In genomic region chr12:46303039-46303666, GRCh38 we compare ENCODE assay signal across 9 cellular contexts. TPM values are rescaled to one million over a fixed set of nuclear protein-coding genes. Genes with fewer than 3 reads are reported as not detected.
DNase-seq lines count a peak whose midpoint lies in the region; ATAC-seq, FAIRE-seq and TF ChIP-seq lines count a peak whose summit lies in the region.
"Had no signal": no experiment of that assay in that cellular context is flagged by ENCODE, and none has a peak within 500 bp of the region (broad histone marks: within the 10 kb centered on the region; RNA-seq: fewer than 3 reads in every experiment).

No MANE protein-coding gene starts in this region.

- no peak for ATAC-seq in HG03196 (IDR thresholded peaks at IDR 0.05; ENCODE audit: unreplicated experiment)
- ATAC-seq in HG03175 (IDR thresholded peaks at IDR 0.05; ENCODE audit: unreplicated experiment), result no peak

- WGBS in GM23248 (ENCODE audit: low coverage in 1 of 2, low lambda C conversion rate in 2 of 2, missing lambda C conversion rate in 2 of 2), 2 experiments, result 93 to 94% methylated on average over 5 of the region's 5 CpGs

- POLR2A ChIA-PET in RWPE1 (lab: Yijun Ruan, JAX; ENCODE audit: low non-redundant PET), result no interaction called here

- DNase-seq in Calu3, result peak; percentile 16
- peak; percentile 53 for DNase-seq in GM23248
- peak; percentile 30 for DNase-seq in RWPE1 (ENCODE audit: low spot score)
- DNase-seq in astrocyte (ENCODE audit: low read depth), result peak; percentile 8
- peak; percentile 64 for DNase-seq in iPS-NIHi7 (ENCODE audit: extremely low spot score)
- DNase-seq in stimulated activated CD4-positive, alpha-beta T cell treated with anti-CD3 and anti-CD28 coated beads, Interleukin-4, amount 100 ng/mL, for 24 hours, result peak; percentile 61

- H3K36me3 Mint-ChIP-seq in Calu3 (ENCODE audit: insufficient read depth, unreplicated experiment) (no peaks in the 10 kb centered on the region), astrocyte (ENCODE audit: low read depth, unreplicated experiment) (no peaks in the 10 kb centered on the region)

- H3K27ac Mint-ChIP-seq in Calu3 (ENCODE audit: unreplicated experiment) (no peak overlapping the region), astrocyte (ENCODE audit: unreplicated experiment) (no peak overlapping the region)

- no peak overlapping the region for H3K9ac ChIP-seq in GM23248
- H3K9ac ChIP-seq in astrocyte (ENCODE audit: low read length), result no peak overlapping the region

- no peak overlapping the region for H2AFZ ChIP-seq in GM23248
- no peak overlapping the region for H2AFZ ChIP-seq in astrocyte (ENCODE audit: low read depth, low read length)

- CTCF ChIA-PET in Calu3 (lab: Charles Lee), result no interaction called here
- CTCF ChIA-PET in RWPE1 (lab: Yijun Ruan, JAX), result interaction anchor here (0.6 to 1.2 kb wide), 2 partner anchors 9 to 104 kb away, joined by 3 to 4 read pairs; no protein-coding TSS in a partner anchor

- no TSS peak for BruUV-seq in Calu3 (replicated peaks; lab: Mats Ljungman, UMichigan)

- H4K20me1 ChIP-seq in GM23248 (ENCODE audit: insufficient read depth), result no peaks in the 10 kb centered on the region
- H4K20me1 ChIP-seq in astrocyte (ENCODE audit: insufficient read depth, low read length), result no peaks in the 10 kb centered on the region

- H3K4me1 ChIP-seq in GM23248 (ENCODE audit: insufficient read depth) (no peaks in the 10 kb centered on the region), astrocyte (ENCODE audit: insufficient read depth, low read length) (no peaks in the 10 kb centered on the region)
- H3K4me1 ChIP-seq: SJSA1 had no signal

- H3K9me3 ChIP-seq in GM23248 (ENCODE audit: low read depth) (no peaks in the 10 kb centered on the region), astrocyte (ENCODE audit: insufficient read depth, low read depth, low read length) (no peaks in the 10 kb centered on the region)
- H3K9me3 ChIP-seq: SJSA1 had no signal

- H3K4me3 Mint-ChIP-seq in Calu3 (ENCODE audit: low read depth, unreplicated experiment) (no peak overlapping the region), astrocyte (ENCODE audit: unreplicated experiment) (no peak overlapping the region)

- H3F3A ChIP-seq in GM23248 (ENCODE audit: insufficient read depth), result no peaks in the 10 kb centered on the region

- H3K27ac ChIP-seq in GM23248 (no peak overlapping the region), RWPE1 (no peak overlapping the region), astrocyte (ENCODE audit: low read depth, low read length) (no peak overlapping the region)
- H3K27ac ChIP-seq: SJSA1 had no signal

- H3K9me3 Mint-ChIP-seq in Calu3 (ENCODE audit: low read depth, unreplicated experiment), result no peaks in the 10 kb centered on the region
- peaks cover 5% of the 10 kb centered on the region for H3K9me3 Mint-ChIP-seq in astrocyte (ENCODE audit: unreplicated experiment)

- no peak for FAIRE-seq in astrocyte (lab: Jason Lieb, UNC)

- in situ Hi-C loops in GM23248 (cut with MboI), result no loop called here

- no peaks in the 10 kb centered on the region for H3K9me2 ChIP-seq in GM23248 (ENCODE audit: insufficient read depth)

- H3K4me1 Mint-ChIP-seq in Calu3 (ENCODE audit: low read depth, unreplicated experiment), result no peaks in the 10 kb centered on the region
- peaks cover 2% of the 10 kb centered on the region for H3K4me1 Mint-ChIP-seq in astrocyte (ENCODE audit: low read depth, unreplicated experiment)

- TF ChIP-seq CTCF in Calu3 (IDR thresholded peaks at IDR 0.05; ENCODE audit: unreplicated experiment) (peak; percentile 26), RWPE1 (conservative IDR thresholded peaks at IDR 0.05; ENCODE audit: low read depth) (peak; percentile 31), astrocyte (IDR thresholded peaks at IDR 0.05; ENCODE audit: insufficient read depth, low read depth, low read length) (peak; percentile 44)

- no peak overlapping the region for H3K4me3 ChIP-seq in GM23248
- H3K4me3 ChIP-seq in astrocyte (ENCODE audit: insufficient read depth, low read depth, low read length), result no peak overlapping the region
- H3K4me3 ChIP-seq: SJSA1 had no signal

- H3K4me2 ChIP-seq in GM23248 (ENCODE audit: unreplicated experiment) (no peak overlapping the region), astrocyte (ENCODE audit: low read length) (no peak overlapping the region)

- H3K27me3 Mint-ChIP-seq in Calu3 (ENCODE audit: unreplicated experiment) (no peaks in the 10 kb centered on the region), astrocyte (ENCODE audit: low read depth, unreplicated experiment) (no peaks in the 10 kb centered on the region)

- no peaks in the 10 kb centered on the region for H3K27me3 ChIP-seq in GM23248 (replicated peaks; ENCODE audit: insufficient read depth)
- peaks cover 4% of the 10 kb centered on the region for H3K27me3 ChIP-seq in astrocyte (ENCODE audit: insufficient read depth, low read length)
- H3K27me3 ChIP-seq: SJSA1 had no signal

- intact Hi-C loops in Calu3 (cut with micrococcal nuclease; ENCODE audit: unreplicated experiment), result no loop called here

- H3K36me3 ChIP-seq in GM23248 (ENCODE audit: low read depth), result no peaks in the 10 kb centered on the region
- H3K36me3 ChIP-seq in astrocyte (ENCODE audit: insufficient read depth, low read length), result no peaks in the 10 kb centered on the region
- H3K36me3 ChIP-seq: SJSA1 had no signal

- no peaks in the 10 kb centered on the region for H3K79me2 ChIP-seq in GM23248 (ENCODE audit: insufficient read depth)
- no peaks in the 10 kb centered on the region for H3K79me2 ChIP-seq in astrocyte (ENCODE audit: insufficient read depth, low read length)

RNA-seq across cellular contexts. Expression of gene SLC38A1, which starts 34.3 kb away (rescaled TPM):
- total RNA-seq in Calu3 (2022) (113 and 132 TPM in 2 replicates), astrocyte (141 and 160 TPM in 2 replicates)
- 79.9 and 81.7 TPM in 2 replicates for total RNA-seq in GM23248 (2014; rRNA removed; shearing (Covaris generic))
- 88.7 and 92.0 TPM in 2 replicates for polyA plus RNA-seq in GM23248 (2016; fragmentation: Nextera tagmentation; extraction: Ambion mirVana)

Comparison
In these comparisons a context has a peak if more than half of its experiments do, and no peak if none do; other contexts are left out.
1. DNase-seq: peak in every context shown above with its lines; median percentile 64 in iPS-NIHi7; 61 in stimulated activated CD4-positive, alpha-beta T cell treated with anti-CD3 and anti-CD28 coated beads, Interleukin-4, amount 100 ng/mL, for 24 hours; 53 in GM23248; 30 in RWPE1; 16 in Calu3; 8 in astrocyte.